In genomic region chr12:8077207-8077606, GRCh38 we compare ENCODE assay signal across 10 cellular contexts. TPM values are rescaled to one million over a fixed set of nuclear protein-coding genes. Genes with fewer than 3 reads are reported as not detected.
DNase-seq lines count a peak whose midpoint lies in the region; ATAC-seq, FAIRE-seq and TF ChIP-seq lines count a peak whose summit lies in the region.
"Had no signal": no experiment of that assay in that cellular context is flagged by ENCODE, and none has a peak within 500 bp of the region (broad histone marks: within the 10 kb centered on the region; RNA-seq: fewer than 3 reads in every experiment).

No MANE protein-coding gene starts in this region.

- H3K27ac ChIP-seq in RWPE1 (no peak overlapping the region), pancreas (no peak overlapping the region)
- no peak overlapping the region for H3K27ac ChIP-seq in effector memory CD4-positive, alpha-beta T cell (ENCODE audit: insufficient read depth, low read length, poor library complexity, severe bottlenecking)

- peaks cover 16% of the 10 kb centered on the region for H3K4me1 ChIP-seq in effector memory CD4-positive, alpha-beta T cell (ENCODE audit: control insufficient read depth, insufficient read depth, low read length, poor library complexity, severe bottlenecking)
- H3K4me1 ChIP-seq in pancreas: peaks cover 0 to 11% (median 5%) of the 10 kb centered on the region in 3 donors

- no peak overlapping the region for H3K27ac Mint-ChIP-seq in T-helper 2 cell treated with Interferon-gamma antibody and Interleukin-4, amounts not matched to agents 5 μg/mL and 100 μg/mL, for 36 hours
- H3K27ac Mint-ChIP-seq: activated T-helper 1 cell treated with anti-CD3 and anti-CD28 coated beads, Interleukin-12 subunit alpha, Interleukin-12 subunit beta, Interleukin-2, Interleukin-4 antibody, amounts not matched to agents 30 ng/mL and 10 ng/mL and 1 ng/mL, durations not matched to agents 14 hours and 24 hours and 36 hours had no signal

- intact Hi-C loops in pancreas (cut with DNase I): no loop called here

- DNase-seq in AG08395 (ENCODE audit: low spot score) (peak; percentile 35), HCEC 1CT (peak; percentile 55), RWPE1 (ENCODE audit: low spot score) (peak; percentile 72), fibroblast of villous mesenchyme (ENCODE audit: low read depth) (peak; percentile 68), pancreas (no peak)
- no peak for DNase-seq in effector memory CD4-positive, alpha-beta T cell
- DNase-seq in T-helper 2 cell treated with Interferon-gamma antibody and Interleukin-4, amounts not matched to agents 5 μg/mL and 100 μg/mL, for 36 hours (ENCODE audit: low spot score): no peak

- peaks cover 21% of the 10 kb centered on the region for H3K4me1 Mint-ChIP-seq in T-helper 2 cell treated with Interferon-gamma antibody and Interleukin-4, amounts not matched to agents 5 μg/mL and 100 μg/mL, for 36 hours (ENCODE audit: low read depth)

- H3K4me3 ChIP-seq in fibroblast of villous mesenchyme (ENCODE audit: low read depth, low read length) (no peak overlapping the region), pancreas (no peak overlapping the region)
- no peak overlapping the region for H3K4me3 ChIP-seq in effector memory CD4-positive, alpha-beta T cell (ENCODE audit: insufficient read depth, low read depth, low read length, poor library complexity, severe bottlenecking)

- 67 to 78% methylated on average over 4 of the region's 4 CpGs for WGBS in pancreas, 2 donors

- no peaks in the 10 kb centered on the region for H3K36me3 Mint-ChIP-seq in T-helper 2 cell treated with Interferon-gamma antibody and Interleukin-4, amounts not matched to agents 5 μg/mL and 100 μg/mL, for 36 hours (ENCODE audit: low read depth)

- H3K36me3 ChIP-seq in effector memory CD4-positive, alpha-beta T cell (ENCODE audit: control insufficient read depth, insufficient read depth, low read length): no peaks in the 10 kb centered on the region
- no peaks in the 10 kb centered on the region for H3K36me3 ChIP-seq in pancreas

- H3K9me3 Mint-ChIP-seq in T-helper 2 cell treated with Interferon-gamma antibody and Interleukin-4, amounts not matched to agents 5 μg/mL and 100 μg/mL, for 36 hours: no peaks in the 10 kb centered on the region
- H3K9me3 Mint-ChIP-seq: activated T-helper 1 cell treated with anti-CD3 and anti-CD28 coated beads, Interleukin-12 subunit alpha, Interleukin-12 subunit beta, Interleukin-2, Interleukin-4 antibody, amounts not matched to agents 30 ng/mL and 10 ng/mL and 1 ng/mL, durations not matched to agents 14 hours and 24 hours and 36 hours had no signal

- H3K4me3 Mint-ChIP-seq in T-helper 2 cell treated with Interferon-gamma antibody and Interleukin-4, amounts not matched to agents 5 μg/mL and 100 μg/mL, for 36 hours: no peak overlapping the region
- H3K4me3 Mint-ChIP-seq: activated T-helper 1 cell treated with anti-CD3 and anti-CD28 coated beads, Interleukin-12 subunit alpha, Interleukin-12 subunit beta, Interleukin-2, Interleukin-4 antibody, amounts not matched to agents 30 ng/mL and 10 ng/mL and 1 ng/mL, durations not matched to agents 14 hours and 24 hours and 36 hours had no signal

- TF ChIP-seq CTCF in RWPE1 (conservative IDR thresholded peaks at IDR 0.05; ENCODE audit: low read depth) (no peak), fibroblast of villous mesenchyme (IDR thresholded peaks at IDR 0.05; ENCODE audit: insufficient read depth, low read depth, low read length) (no peak), pancreas (IDR thresholded peaks at IDR 0.05) (no peak)

- ATAC-seq in HG03280 (IDR thresholded peaks at IDR 0.05; ENCODE audit: unreplicated experiment) (no peak), pancreas (no peak)

- CTCF ChIA-PET in RWPE1 (lab: Yijun Ruan, JAX): no interaction called here

- no peak for FAIRE-seq in pancreas (lab: Jason Lieb, UNC)
- FAIRE-seq: endometrium had no signal

- POLR2A ChIA-PET in RWPE1 (lab: Yijun Ruan, JAX; ENCODE audit: low non-redundant PET): interaction anchor here (0.6 kb wide), 1 partner anchor 34 kb away, joined by 3 read pairs; no protein-coding TSS in a partner anchor

- no peaks in the 10 kb centered on the region for H3K9me3 ChIP-seq in effector memory CD4-positive, alpha-beta T cell (ENCODE audit: control insufficient read depth, low read length)
- H3K9me3 ChIP-seq in pancreas: no peaks in the 10 kb centered on the region

- peaks cover 3% of the 10 kb centered on the region for H3K27me3 Mint-ChIP-seq in T-helper 2 cell treated with Interferon-gamma antibody and Interleukin-4, amounts not matched to agents 5 μg/mL and 100 μg/mL, for 36 hours (ENCODE audit: low read depth)

- no peaks in the 10 kb centered on the region for H3K27me3 ChIP-seq in effector memory CD4-positive, alpha-beta T cell (replicated peaks; ENCODE audit: control insufficient read depth, insufficient read depth, low read length, poor library complexity, severe bottlenecking)
- H3K27me3 ChIP-seq in pancreas: no peaks in the 10 kb centered on the region

RNA-seq across cellular contexts. Expression of gene NECAP1, which starts 4.9 kb away (rescaled TPM):
- 45.1 and 76.4 TPM in 2 replicates for total RNA-seq in fibroblast of villous mesenchyme
- 10 to 100 TPM; 18.6 to 30.9 (median 22.6) TPM for total RNA-seq in pancreas
- polyA plus RNA-seq in pancreas: 10 to 100 TPM; 14.8 to 30.7 TPM

RNA-seq across cellular contexts. Expression of gene C3AR1, which starts 11.0 kb away (rescaled TPM):
- total RNA-seq in fibroblast of villous mesenchyme (under 0.01 TPM in 2 replicates), pancreas (10 to 100 TPM in 1 of 6 donors, 1 to 10 TPM in 4, under 1 TPM in 1; 0.93 to 19.0 (median 3.1) TPM)
- 1 to 10 TPM; 1.1 to 1.4 TPM for polyA plus RNA-seq in pancreas

RNA-seq across cellular contexts. Expression of gene FOXJ2, which starts 44.7 kb away (rescaled TPM):
- 8.2 and 8.4 TPM in 2 replicates for total RNA-seq in fibroblast of villous mesenchyme
- 10 to 100 TPM in 1 of 6 donors, 1 to 10 TPM in 5; 5.3 to 10.4 (median 6.9) TPM for total RNA-seq in pancreas
- polyA plus RNA-seq in pancreas: 1 to 10 TPM; 5.3 to 7.4 TPM

RNA-seq across cellular contexts. Expression of gene CLEC4A, which starts 46.2 kb away (rescaled TPM):
- total RNA-seq in fibroblast of villous mesenchyme (under 0.01 and 0.32 TPM in 2 replicates), pancreas (1 to 10 TPM in 2 of 6 donors, under 1 TPM in 3, not detected in 1; 0.32 to 1.5 (median 0.72) TPM)
- polyA plus RNA-seq in pancreas: 1 to 10 TPM; 1.4 to 3.3 TPM

Comparison
In these comparisons a context has a peak if more than half of its experiments do, and no peak if none do; other contexts are left out.
1. DNase-seq: peak in AG08395 (single experiment), HCEC 1CT (single experiment), RWPE1 (single experiment) and fibroblast of villous mesenchyme (single experiment); none in effector memory CD4-positive, alpha-beta T cell (0 of 3), pancreas (0 of 6) and T-helper 2 cell treated with Interferon-gamma antibody and Interleukin-4, amounts not matched to agents 5 μg/mL and 100 μg/mL, for 36 hours (single experiment).